Comparison of ENCODE assay signal across 1 cellular context in genomic region chr19:1284293-1284978, GRCh38.
TF ChIP-seq lines count a peak whose summit lies in the region.

No MANE protein-coding gene starts in this region.

TF ChIP-seq in K562, 482 proteins besides CTCF, POLR2A, EP300 and RAD21:
- TF ChIP-seq ZNF263 (CRISPR knock-in tag; IDR thresholded peaks at IDR 0.05; ENCODE audit: borderline replicate concordance) (peak; percentile 43; the same call in 1 of the 2 replicates), THRA (IDR thresholded peaks at IDR 0.05) (no peak), IRF2 (CRISPR knock-in tag; IDR thresholded peaks at IDR 0.05) (0 out of 2 replicates have a peak, but pooled peaks have one; percentile 17)
TF ChIP-seq in K562: peak in this region for 2.
